ENCODE assay signal across 1 cellular context in genomic region chr4:183443609-183444148, GRCh38.
TF ChIP-seq lines count a peak whose summit lies in the region.

No MANE protein-coding gene starts in this region.

TF ChIP-seq in HEK293, 187 proteins besides CTCF, POLR2A, EP300 and RAD21 (continued from another document):
- TF ChIP-seq ZNF488 (tag by site-specific recombination; IDR thresholded peaks at IDR 0.05) (no peak), ATF2 (tag by site-specific recombination; IDR thresholded peaks at IDR 0.05; ENCODE audit: low read depth) (no peak), ZEB2 (tag by site-specific recombination; IDR thresholded peaks at IDR 0.05) (0 out of 2 replicates have a peak, but pooled peaks have one; percentile 18), ZNF248 (tag by site-specific recombination; IDR thresholded peaks at IDR 0.05) (no peak)
